ENCODE assay signal across 21 cellular contexts in genomic region chr3:21893250-21893649, GRCh38.
DNase-seq lines count a peak whose midpoint lies in the region; ATAC-seq and TF ChIP-seq lines count a peak whose summit lies in the region.
"Had no signal": no experiment of that assay in that cellular context is flagged by ENCODE, and none has a peak within 500 bp of the region (broad histone marks: within the 10 kb centered on the region; RNA-seq: fewer than 3 reads in every experiment).

No MANE protein-coding gene starts in this region.

- ATAC-seq in naive thymus-derived CD4-positive, alpha-beta T cell = no peak
- no peak for ATAC-seq in CD8-positive, alpha-beta T cell
- ATAC-seq: left lobe of liver had no signal

- no peaks in the 10 kb centered on the region for H3K27me3 ChIP-seq in naive thymus-derived CD4-positive, alpha-beta T cell (ENCODE audit: control insufficient read depth in 2 of 2, insufficient read depth in 2 of 2, low read length in 2 of 2)
- H3K27me3 ChIP-seq in CD8-positive, alpha-beta T cell (ENCODE audit: insufficient read depth, low read length) = no peaks in the 10 kb centered on the region
- H3K27me3 ChIP-seq: uterus had no signal

- no peaks in the 10 kb centered on the region for H3K9me3 ChIP-seq in naive thymus-derived CD4-positive, alpha-beta T cell (ENCODE audit: control insufficient read depth in 2 of 3, low read length in 3 of 3)
- no peaks in the 10 kb centered on the region for H3K9me3 ChIP-seq in CD8-positive, alpha-beta T cell (ENCODE audit: low read length)
- H3K9me3 ChIP-seq: prostate gland, uterus had no signal

- intact Hi-C loops in head of caudate nucleus (cut with DNase I) = no loop called here
- intact Hi-C loops in naive thymus-derived CD4-positive, alpha-beta T cell (cut with micrococcal nuclease) = loop anchor here in 1 of 2 donors (5.0 kb wide), 1 partner anchor 1551 kb away; no protein-coding TSS in a partner anchor
- intact Hi-C loops in CD8-positive, alpha-beta T cell (cut with DNase I, micrococcal nuclease) = no loop called here

- H3K4me1 ChIP-seq in naive thymus-derived CD4-positive, alpha-beta T cell (ENCODE audit: control insufficient read depth in 2 of 2, insufficient read depth in 2 of 2, low read length in 2 of 2) = no peaks in the 10 kb centered on the region
- no peaks in the 10 kb centered on the region for H3K4me1 ChIP-seq in CD8-positive, alpha-beta T cell (ENCODE audit: insufficient read depth, low read length)
- H3K4me1 ChIP-seq: prostate gland, uterus had no signal

- CTCF ChIA-PET in naive thymus-derived CD4-positive, alpha-beta T cell (lab: Charles Lee) = no interaction called here
- CTCF ChIA-PET in CD8-positive, alpha-beta T cell (lab: Charles Lee) = no interaction called here

- POLR2A ChIA-PET in naive thymus-derived CD4-positive, alpha-beta T cell (lab: Charles Lee) = no interaction called here
- POLR2A ChIA-PET in CD8-positive, alpha-beta T cell (lab: Charles Lee) = no interaction called here

- H3K9me3 Mint-ChIP-seq in naive thymus-derived CD4-positive, alpha-beta T cell = peaks cover 0 to 14% (median 0%) of the 10 kb centered on the region in 11 donors
- no peaks in the 10 kb centered on the region for H3K9me3 Mint-ChIP-seq in CD8-positive, alpha-beta T cell
- H3K9me3 Mint-ChIP-seq: CD4-positive, alpha-beta T cell had no signal

- no peak overlapping the region for H3K4me3 Mint-ChIP-seq in naive thymus-derived CD4-positive, alpha-beta T cell
- H3K4me3 Mint-ChIP-seq in CD8-positive, alpha-beta T cell = no peak overlapping the region
- H3K4me3 Mint-ChIP-seq: CD4-positive, alpha-beta T cell had no signal

- H3K27me3 Mint-ChIP-seq in naive thymus-derived CD4-positive, alpha-beta T cell = no peaks in the 10 kb centered on the region
- no peaks in the 10 kb centered on the region for H3K27me3 Mint-ChIP-seq in CD8-positive, alpha-beta T cell (ENCODE audit: low read depth)
- H3K27me3 Mint-ChIP-seq: CD4-positive, alpha-beta T cell had no signal

- no peak overlapping the region for H3K4me3 ChIP-seq in AG10803 (ENCODE audit: low read length)
- no peak overlapping the region for H3K4me3 ChIP-seq in cardiac fibroblast (replicated peaks in 1 of 2; ENCODE audit: low read depth in 2 of 2, low read length in 2 of 2)
- no peak overlapping the region for H3K4me3 ChIP-seq in naive thymus-derived CD4-positive, alpha-beta T cell (ENCODE audit: low read length)
- no peak overlapping the region for H3K4me3 ChIP-seq in CD8-positive, alpha-beta T cell (ENCODE audit: low read depth, low read length)
- H3K4me3 ChIP-seq: prostate gland, uterus had no signal

- H3K27ac Mint-ChIP-seq in naive thymus-derived CD4-positive, alpha-beta T cell = no peak overlapping the region
- H3K27ac Mint-ChIP-seq in CD8-positive, alpha-beta T cell = no peak overlapping the region
- H3K27ac Mint-ChIP-seq: CD4-positive, alpha-beta T cell had no signal

- no peaks in the 10 kb centered on the region for H3K36me3 Mint-ChIP-seq in naive thymus-derived CD4-positive, alpha-beta T cell
- H3K36me3 Mint-ChIP-seq in CD8-positive, alpha-beta T cell = no peaks in the 10 kb centered on the region

- TF ChIP-seq CTCF in AG10803 (conservative IDR thresholded peaks at IDR 0.05; ENCODE audit: low read length) (no peak), cardiac fibroblast (IDR thresholded peaks at IDR 0.05; ENCODE audit: low read depth, low read length) (no peak)
- no peak for TF ChIP-seq CTCF in CD8-positive, alpha-beta T cell (IDR thresholded peaks at IDR 0.05)

- no peaks in the 10 kb centered on the region for H3K36me3 ChIP-seq in naive thymus-derived CD4-positive, alpha-beta T cell (ENCODE audit: control insufficient read depth in 2 of 3, insufficient read depth in 3 of 3, low read length in 3 of 3)
- no peaks in the 10 kb centered on the region for H3K36me3 ChIP-seq in CD8-positive, alpha-beta T cell (ENCODE audit: insufficient read depth, low read length)
- H3K36me3 ChIP-seq: prostate gland, uterus had no signal

- DNase-seq in AG10803 (ENCODE audit: low read depth) (peak; percentile 47), M059J (ENCODE audit: low read depth) (peak; percentile 28), cardiac fibroblast (ENCODE audit: low read depth in 2 of 2) (peak; percentile 41 to 56), iris pigment epithelial cell (ENCODE audit: low read depth) (peak; percentile 33), head of caudate nucleus (no peak), NCI-H82 (lab: John Stamatoyannopoulos, UW) (no peak)
- DNase-seq in naive thymus-derived CD4-positive, alpha-beta T cell = no peak
- DNase-seq in CD8-positive, alpha-beta T cell = no peak
- DNase-seq: activated CD4-positive, alpha-beta T cell treated with anti-CD3 and anti-CD28 coated beads, Interleukin-2, amount 50 U/mL, for 4 hours; activated naive CD4-positive, alpha-beta T cell; anterior cingulate cortex; CD4-positive, alpha-beta T cell; glutamatergic neuron; NCI-H1930; NCI-H226; stimulated activated CD4-positive, alpha-beta T cell treated with anti-CD3 and anti-CD28 coated beads, Interleukin-12 subunit alpha, Interleukin-12 subunit beta, amount 100 ng/mL, for 4 hours; stimulated activated CD8-positive, alpha-beta memory T cell treated with anti-CD3 and anti-CD28 coated beads, Interleukin-4, amount 100 ng/mL, for 48 hours; uterus had no signal

- no peaks in the 10 kb centered on the region for H3K4me1 Mint-ChIP-seq in naive thymus-derived CD4-positive, alpha-beta T cell
- no peaks in the 10 kb centered on the region for H3K4me1 Mint-ChIP-seq in CD8-positive, alpha-beta T cell (ENCODE audit: low read depth)

- H3K27ac ChIP-seq in naive thymus-derived CD4-positive, alpha-beta T cell (ENCODE audit: low read depth, low read length) = no peak overlapping the region
- no peak overlapping the region for H3K27ac ChIP-seq in CD8-positive, alpha-beta T cell (ENCODE audit: low read depth, low read length)
- H3K27ac ChIP-seq: prostate gland, RWPE1, uterus had no signal

Comparison
In these comparisons a context has a peak if more than half of its experiments do, and no peak if none do; other contexts are left out.
1. DNase-seq: peak in AG10803 (single experiment), M059J (single experiment), cardiac fibroblast (2 of 2) and iris pigment epithelial cell (single experiment); none in head of caudate nucleus (0 of 42), naive thymus-derived CD4-positive, alpha-beta T cell (0 of 9), NCI-H82 (single experiment) and CD8-positive, alpha-beta T cell (0 of 7).